In genomic region chr4:634599-634985, GRCh38 we compare ENCODE assay signal across 24 cellular contexts. TPM values are rescaled to one million over a fixed set of nuclear protein-coding genes. Genes with fewer than 3 reads are reported as not detected.
A peak's percentile ranks its signal among the peaks of the same experiment; 100 is the strongest.
DNase-seq lines count a peak whose midpoint lies in the region; ATAC-seq and TF ChIP-seq lines count a peak whose summit lies in the region.
"Had no signal": no experiment of that assay in that cellular context is flagged by ENCODE, and none has a peak within 500 bp of the region (broad histone marks: within the 10 kb centered on the region; RNA-seq: fewer than 3 reads in every experiment).

No MANE protein-coding gene starts in this region.

- H3K27me3 ChIP-seq in RWPE2 (ENCODE audit: insufficient read depth, poor library complexity, severe bottlenecking), result no peaks in the 10 kb centered on the region

- H3K4me3 Mint-ChIP-seq in CD14-positive monocyte, result no peak overlapping the region
- H3K4me3 Mint-ChIP-seq in stimulated activated naive B cell treated with anti-CD40 and anti-IgM and Interleukin-4, amounts not matched to agents 10 μg/mL and 1 μg/mL and 100 μg/mL, for 72 hours, result no peak overlapping the region
- H3K4me3 Mint-ChIP-seq: CD4-positive, CD25-positive, alpha-beta regulatory T cell had no signal

- no peak for TF ChIP-seq CTCF in CD14-positive monocyte (IDR thresholded peaks at IDR 0.05)
- TF ChIP-seq CTCF in RWPE2 (IDR thresholded peaks at IDR 0.05; ENCODE audit: poor library complexity, severe bottlenecking), result no peak

- ATAC-seq in RWPE2 (ENCODE audit: low read depth) (no peak), GM18867 (IDR thresholded peaks at IDR 0.05; ENCODE audit: unreplicated experiment) (no peak), GM21717 (IDR thresholded peaks at IDR 0.05; ENCODE audit: unreplicated experiment) (no peak)
- no peak for ATAC-seq in stimulated activated naive B cell treated with anti-CD40 and anti-IgM and Interleukin-4, amounts not matched to agents 10 μg/mL and 1 μg/mL and 100 μg/mL, for 72 hours (replicated peaks)

- H3K4me1 ChIP-seq in RWPE2 (ENCODE audit: insufficient read depth, poor library complexity, severe bottlenecking), result no peaks in the 10 kb centered on the region
- H3K4me1 ChIP-seq: Caco-2 had no signal

- peak; percentile 1 for DNase-seq in NCI-H748 (lab: John Stamatoyannopoulos, UW; ENCODE audit: unreplicated experiment)
- DNase-seq in NCI-H748 treated with DMSO at 0.1 percent for 48 hours (lab: John Stamatoyannopoulos, UW), result no peak
- peak; percentile 27 for DNase-seq in CD14-positive monocyte (ENCODE audit: low spot score)
- DNase-seq in RWPE2 (ENCODE audit: low spot score), result peak; percentile 47
- DNase-seq in posterior vena cava (ENCODE audit: low spot score), result peak; percentile 66
- DNase-seq in stimulated activated naive B cell treated with anti-CD40 and anti-IgM and Interleukin-4, amounts not matched to agents 10 μg/mL and 1 μg/mL and 100 μg/mL, for 72 hours, result no peak
- DNase-seq: 8988T; CD4-positive, CD25-positive, alpha-beta regulatory T cell; DMS153; GDM1; GM23248; KBM-7; NCI-H1105 treated with DMSO at 0.1 percent for 48 hours; NCI-H187; NCI-H345; NCI-H524 treated with DMSO at 0.1 percent for 48 hours; NK-92 treated with Interleukin-12 subunit alpha and Interleukin-12 subunit beta, amount 100 ng/mL, for 24 hours; SHP77 treated with DMSO at 0.1 percent for 48 hours; SK-N-SH had no signal

- H3K36me3 ChIP-seq in RWPE2 (ENCODE audit: low read depth), result no peaks in the 10 kb centered on the region

- H3K9me3 ChIP-seq in RWPE2 (ENCODE audit: severe bottlenecking), result no peaks in the 10 kb centered on the region
- H3K9me3 ChIP-seq: Caco-2, SK-N-SH had no signal

- H3K4me3 ChIP-seq in RWPE2 (ENCODE audit: severe bottlenecking), result no peak overlapping the region
- H3K4me3 ChIP-seq: GM23248 had no signal

- H3K4me1 Mint-ChIP-seq in CD14-positive monocyte, result no peaks in the 10 kb centered on the region
- no peaks in the 10 kb centered on the region for H3K4me1 Mint-ChIP-seq in stimulated activated naive B cell treated with anti-CD40 and anti-IgM and Interleukin-4, amounts not matched to agents 10 μg/mL and 1 μg/mL and 100 μg/mL, for 72 hours
- H3K4me1 Mint-ChIP-seq: CD4-positive, CD25-positive, alpha-beta regulatory T cell had no signal

- peak overlapping the region in 1 of 7 donors; percentile 26 for H3K27ac Mint-ChIP-seq in CD14-positive monocyte
- no peak overlapping the region for H3K27ac Mint-ChIP-seq in stimulated activated naive B cell treated with anti-CD40 and anti-IgM and Interleukin-4, amounts not matched to agents 10 μg/mL and 1 μg/mL and 100 μg/mL, for 72 hours
- H3K27ac Mint-ChIP-seq: CD4-positive, CD25-positive, alpha-beta regulatory T cell had no signal

- H3K27me3 Mint-ChIP-seq in CD14-positive monocyte (ENCODE audit: low read depth in 3 of 3), result peaks cover 9 to 14% (median 14%) of the 10 kb centered on the region in 3 donors
- H3K27me3 Mint-ChIP-seq in stimulated activated naive B cell treated with anti-CD40 and anti-IgM and Interleukin-4, amounts not matched to agents 10 μg/mL and 1 μg/mL and 100 μg/mL, for 72 hours, result peaks cover 17 to 41% of the 10 kb centered on the region in 2 donors
- H3K27me3 Mint-ChIP-seq: CD4-positive, CD25-positive, alpha-beta regulatory T cell had no signal

- H3K9me3 Mint-ChIP-seq in CD14-positive monocyte, result peaks cover 15 to 42% (median 24%) of the 10 kb centered on the region in 7 donors
- peaks cover 17 to 19% of the 10 kb centered on the region in 2 donors for H3K9me3 Mint-ChIP-seq in stimulated activated naive B cell treated with anti-CD40 and anti-IgM and Interleukin-4, amounts not matched to agents 10 μg/mL and 1 μg/mL and 100 μg/mL, for 72 hours

- H3K36me3 Mint-ChIP-seq in CD14-positive monocyte, result no peaks in the 10 kb centered on the region
- H3K36me3 Mint-ChIP-seq in stimulated activated naive B cell treated with anti-CD40 and anti-IgM and Interleukin-4, amounts not matched to agents 10 μg/mL and 1 μg/mL and 100 μg/mL, for 72 hours, result peaks cover 0 to 4% of the 10 kb centered on the region in 2 donors
- H3K36me3 Mint-ChIP-seq: CD4-positive, CD25-positive, alpha-beta regulatory T cell had no signal

- intact Hi-C loops in CD14-positive monocyte (cut with micrococcal nuclease) (no loop called here), posterior vena cava (cut with DNase I) (no loop called here)

- no peak overlapping the region for H3K27ac ChIP-seq in RWPE2 (ENCODE audit: poor library complexity, severe bottlenecking)
- H3K27ac ChIP-seq: GM23248 had no signal

RNA-seq across cellular contexts. Expression of gene PDE6B, which starts 9.2 kb away (rescaled TPM):
- 1 to 10 TPM; 3.7 to 6.3 TPM for polyA plus RNA-seq in CD14-positive monocyte
- total RNA-seq in posterior vena cava, result 1 to 10 TPM; 1.4 to 3.7 TPM
- total RNA-seq: Caco-2 had no signal
- polyA plus RNA-seq: GM23248 had no signal

RNA-seq across cellular contexts. Expression of gene ATP5ME, which starts 39.5 kb away (rescaled TPM):
- polyA plus RNA-seq in CD14-positive monocyte, result 100 to 1,000 TPM; 367 to 397 TPM
- total RNA-seq in posterior vena cava, result 100 to 1,000 TPM; 180 to 237 TPM

RNA-seq across cellular contexts. Expression of gene MYL5, which starts 39.8 kb away (rescaled TPM):
- 1 to 10 TPM; 4.2 to 7.2 TPM for polyA plus RNA-seq in CD14-positive monocyte
- total RNA-seq in posterior vena cava, result 10 to 100 TPM in 1 of 2 donors, 1 to 10 TPM in 1; 7.9 to 12.4 TPM

RNA-seq across cellular contexts. Expression of gene SLC49A3, which starts 54.4 kb away (rescaled TPM):
- polyA plus RNA-seq in CD14-positive monocyte, result 10 to 100 TPM in 1 of 2 donors, 1 to 10 TPM in 1; 9.5 to 11.1 TPM
- total RNA-seq in posterior vena cava, result 10 to 100 TPM in 1 of 2 donors, 1 to 10 TPM in 1; 9.3 to 10.4 TPM
- total RNA-seq: Daoy had no signal
- polyA plus RNA-seq: AG04450 had no signal

RNA-seq across cellular contexts. Expression of gene TMEM271, which starts 58.5 kb away (rescaled TPM):
- polyA plus RNA-seq in CD14-positive monocyte, result not detected
- total RNA-seq in posterior vena cava, result not detected
- total RNA-seq: Caco-2; CD4-positive, CD25-positive, alpha-beta regulatory T cell; Daoy; GM23248 had no signal
- polyA plus RNA-seq: AG04450; CD4-positive, CD25-positive, alpha-beta regulatory T cell; GM23248; SK-N-SH had no signal

Comparison
In these comparisons a context has a peak if more than half of its experiments do, and no peak if none do; other contexts are left out.
1. DNase-seq: peak in NCI-H748 (single experiment), CD14-positive monocyte (single experiment), RWPE2 (single experiment) and posterior vena cava (single experiment); none in NCI-H748 treated with DMSO at 0.1 percent for 48 hours (single experiment) and stimulated activated naive B cell treated with anti-CD40 and anti-IgM and Interleukin-4, amounts not matched to agents 10 μg/mL and 1 μg/mL and 100 μg/mL, for 72 hours (single experiment).